ENCODE assay signal across 8 cellular contexts in the genomic region with DNA sequence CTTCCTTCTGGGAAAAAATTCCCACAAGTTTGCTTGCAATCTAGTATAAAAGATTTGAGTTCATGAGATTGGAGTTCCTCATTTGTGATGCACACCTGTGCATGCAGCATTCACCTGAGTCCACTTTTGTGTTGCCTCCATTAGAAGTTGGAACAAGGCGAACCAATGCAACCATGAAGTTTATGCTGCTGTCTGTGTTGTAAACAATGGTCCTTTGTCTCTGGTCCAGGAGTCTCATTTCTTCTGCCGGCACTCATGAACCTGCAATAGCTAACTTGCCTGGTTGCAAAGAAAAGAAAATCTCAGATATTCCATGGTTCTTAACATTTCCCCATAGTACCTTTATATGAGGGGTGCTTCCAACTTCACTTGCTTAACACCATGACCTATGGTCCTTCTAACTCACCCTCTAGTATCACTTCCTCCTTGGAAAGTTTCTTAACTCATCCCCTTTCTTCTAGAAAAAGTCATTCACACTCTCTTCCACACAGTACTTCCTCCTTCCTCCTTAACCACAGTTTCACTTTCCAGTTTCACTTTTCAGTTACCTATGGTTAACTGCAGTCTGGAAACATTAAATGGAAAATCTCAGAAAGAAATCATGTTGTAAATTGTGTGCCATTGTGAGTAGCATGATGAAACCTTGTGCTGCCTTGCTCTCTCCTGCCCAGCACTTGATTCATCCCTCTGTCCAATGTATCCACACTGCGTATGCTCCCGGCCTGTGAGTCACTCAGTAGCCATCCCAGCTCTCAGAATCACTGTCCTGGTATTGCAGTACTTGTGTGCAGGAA.
DNase-seq lines count a peak whose midpoint lies in the region; ATAC-seq and TF ChIP-seq lines count a peak whose summit lies in the region.

No MANE protein-coding gene starts in this region.

- no peak overlapping the region for H3K9ac ChIP-seq in skeletal muscle satellite cell (ENCODE audit: low read depth, low read length)

- H3K4me1 ChIP-seq in skeletal muscle satellite cell (ENCODE audit: control insufficient read depth, insufficient read depth, low read length) = peaks cover 8% of the 10 kb centered on the region

- no peaks in the 10 kb centered on the region for H3K9me3 ChIP-seq in skeletal muscle satellite cell (replicated peaks; ENCODE audit: low read length)

- H3K36me3 ChIP-seq in skeletal muscle satellite cell (ENCODE audit: insufficient read depth, low read length) = no peaks in the 10 kb centered on the region

- peak overlapping the region; percentile 48 for H3K4me2 ChIP-seq in skeletal muscle satellite cell (ENCODE audit: low read length)

- DNase-seq in AG04449 (ENCODE audit: low read depth, low spot score) (peak; percentile 86), RKO (ENCODE audit: low spot score) (peak; percentile 60), fibroblast of mammary gland (ENCODE audit: low read depth) (peak; percentile 91), COR-L47 (lab: John Stamatoyannopoulos, UW) (no peak), NCI-H2196 treated with DMSO at 0.1 percent for 48 hours (lab: John Stamatoyannopoulos, UW; ENCODE audit: unreplicated experiment) (no peak)

- TF ChIP-seq CTCF in AG04449 (IDR thresholded peaks at IDR 0.05; ENCODE audit: insufficient read depth, low read length, missing control alignments) = no peak
- no peak for TF ChIP-seq CTCF in fibroblast of mammary gland (conservative IDR thresholded peaks at IDR 0.05; ENCODE audit: control insufficient read depth, insufficient read depth, low read depth, low read length)

- H3K27me3 ChIP-seq in skeletal muscle satellite cell (ENCODE audit: control insufficient read depth, insufficient read depth, low read length) = no peaks in the 10 kb centered on the region

- H3K4me3 ChIP-seq in AG04449 (ENCODE audit: low read depth, low read length) (no peak overlapping the region), fibroblast of mammary gland (ENCODE audit: control insufficient read depth, low read depth, low read length) (no peak overlapping the region), skeletal muscle satellite cell (ENCODE audit: low read length) (no peak overlapping the region)

- ATAC-seq in GM18870 (IDR thresholded peaks at IDR 0.05; ENCODE audit: unreplicated experiment) (peak; percentile 93), HG03066 (IDR thresholded peaks at IDR 0.05; ENCODE audit: low read depth, unreplicated experiment) (peak; percentile 85)

- POLR2A ChIA-PET in AG04449 (lab: Yijun Ruan, JAX) = no interaction called here

- CTCF ChIA-PET in AG04449 (lab: Yijun Ruan, JAX) = interaction anchor here (1.2 kb wide), 1 partner anchor 129 kb away, joined by 4 read pairs; the partner anchor contains the start of gene TRIB2

Comparison
In these comparisons a context has a peak if more than half of its experiments do, and no peak if none do; other contexts are left out.
1. DNase-seq: peak in AG04449 (single experiment), RKO (single experiment) and fibroblast of mammary gland (single experiment); none in COR-L47 (single experiment) and NCI-H2196 treated with DMSO at 0.1 percent for 48 hours (single experiment).